In the genomic region with DNA sequence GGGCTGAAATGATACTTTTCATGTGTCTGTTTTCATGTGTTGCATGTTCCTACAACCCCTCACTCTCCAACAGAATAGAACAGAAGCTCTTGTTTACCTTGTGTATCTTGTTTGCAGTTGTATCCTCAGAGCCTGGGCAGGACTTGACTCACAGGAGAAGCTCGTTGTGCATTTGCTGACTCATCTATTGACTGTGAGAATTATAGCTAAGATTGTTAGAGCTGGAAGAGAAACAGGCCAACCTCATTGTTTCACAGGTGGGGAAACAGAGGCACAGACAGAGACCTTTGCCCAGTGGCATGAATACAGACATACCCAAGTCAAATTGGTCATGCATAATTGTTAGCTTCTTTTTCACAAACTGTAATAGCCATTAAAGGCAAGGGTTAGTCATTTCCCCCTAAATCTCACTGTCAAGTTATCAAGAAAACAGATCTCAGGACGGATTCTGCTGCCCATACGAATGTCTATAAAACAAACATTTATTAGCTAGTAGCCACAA, we compare ENCODE assay signal across 11 cellular contexts. TPM values are rescaled to one million over a fixed set of nuclear protein-coding genes. Genes with fewer than 3 reads are reported as not detected.
A peak's percentile ranks its signal among the peaks of the same experiment; 100 is the strongest.
DNase-seq lines count a peak whose midpoint lies in the region; ATAC-seq and TF ChIP-seq lines count a peak whose summit lies in the region.
"Had no signal": no experiment of that assay in that cellular context is flagged by ENCODE, and none has a peak within 500 bp of the region (broad histone marks: within the 10 kb centered on the region; RNA-seq: fewer than 3 reads in every experiment).

No MANE protein-coding gene starts in this region.

- no peak for TF ChIP-seq POLR2A in NB4 (IDR thresholded peaks at IDR 0.05; ENCODE audit: extremely low read depth, insufficient read length)

- ATAC-seq in HG03196 (IDR thresholded peaks at IDR 0.05; ENCODE audit: unreplicated experiment) (no peak), Right ventricle myocardium superior (ENCODE audit: poor library complexity) (no peak)
- ATAC-seq: left lobe of liver had no signal

- CTCF ChIA-PET in BJ (lab: Yijun Ruan, JAX): interaction anchor here (0.7 to 1.1 kb wide), 4 partner anchors 10 to 45 kb away, joined by 3 to 6 read pairs (median 4); no protein-coding TSS in a partner anchor

- no peaks in the 10 kb centered on the region for H3K9me3 Mint-ChIP-seq in dendritic cell treated with granulocyte-macrophage colony-stimulating factor and Interleukin-4, amounts not matched to agents 40 ng/mL and 50 ng/mL, for 4 days
- H3K9me3 Mint-ChIP-seq in T-helper 2 cell treated with Interferon-gamma antibody and Interleukin-4, amounts not matched to agents 5 μg/mL and 100 μg/mL, for 36 hours: no peaks in the 10 kb centered on the region

- POLR2A ChIA-PET in BJ (lab: Charles Lee): interaction anchor here (0.6 kb wide), 1 partner anchor 8 kb away, joined by 3 read pairs; no protein-coding TSS in a partner anchor

- TF ChIP-seq CTCF in BJ (IDR thresholded peaks at IDR 0.05; ENCODE audit: insufficient read depth, low read depth, low read length): no peak
- no peak for TF ChIP-seq CTCF in NB4 (IDR thresholded peaks at IDR 0.05; ENCODE audit: low read depth, low read length)

- H3K27ac Mint-ChIP-seq in dendritic cell treated with granulocyte-macrophage colony-stimulating factor and Interleukin-4, amounts not matched to agents 40 ng/mL and 50 ng/mL, for 4 days: peak overlapping the region; percentile 5
- H3K27ac Mint-ChIP-seq in T-helper 2 cell treated with Interferon-gamma antibody and Interleukin-4, amounts not matched to agents 5 μg/mL and 100 μg/mL, for 36 hours: no peak overlapping the region

- peaks cover 69% of the 10 kb centered on the region for H3K4me1 Mint-ChIP-seq in dendritic cell treated with granulocyte-macrophage colony-stimulating factor and Interleukin-4, amounts not matched to agents 40 ng/mL and 50 ng/mL, for 4 days (ENCODE audit: low read depth)
- peaks cover 6% of the 10 kb centered on the region for H3K4me1 Mint-ChIP-seq in T-helper 2 cell treated with Interferon-gamma antibody and Interleukin-4, amounts not matched to agents 5 μg/mL and 100 μg/mL, for 36 hours (ENCODE audit: low read depth)

- peak overlapping the region; percentile 25 for H3K27ac ChIP-seq in muscle layer of duodenum (ENCODE audit: low read length)

- H3K36me3 Mint-ChIP-seq in dendritic cell treated with granulocyte-macrophage colony-stimulating factor and Interleukin-4, amounts not matched to agents 40 ng/mL and 50 ng/mL, for 4 days (ENCODE audit: low read depth): peaks cover 5% of the 10 kb centered on the region
- no peaks in the 10 kb centered on the region for H3K36me3 Mint-ChIP-seq in T-helper 2 cell treated with Interferon-gamma antibody and Interleukin-4, amounts not matched to agents 5 μg/mL and 100 μg/mL, for 36 hours (ENCODE audit: low read depth)

- peaks cover under 1% of the 10 kb centered on the region; the same call in 1 of the 2 replicates for H3K27me3 ChIP-seq in BJ (ENCODE audit: control insufficient read depth, insufficient read depth, low read length)
- H3K27me3 ChIP-seq in muscle layer of duodenum (ENCODE audit: low read depth, low read length): no peaks in the 10 kb centered on the region

- H3K27me3 Mint-ChIP-seq in dendritic cell treated with granulocyte-macrophage colony-stimulating factor and Interleukin-4, amounts not matched to agents 40 ng/mL and 50 ng/mL, for 4 days: peaks cover 13% of the 10 kb centered on the region
- H3K27me3 Mint-ChIP-seq in T-helper 2 cell treated with Interferon-gamma antibody and Interleukin-4, amounts not matched to agents 5 μg/mL and 100 μg/mL, for 36 hours (ENCODE audit: low read depth): peaks cover 15% of the 10 kb centered on the region

- H3K4me3 Mint-ChIP-seq in dendritic cell treated with granulocyte-macrophage colony-stimulating factor and Interleukin-4, amounts not matched to agents 40 ng/mL and 50 ng/mL, for 4 days: no peak overlapping the region
- H3K4me3 Mint-ChIP-seq in T-helper 2 cell treated with Interferon-gamma antibody and Interleukin-4, amounts not matched to agents 5 μg/mL and 100 μg/mL, for 36 hours: no peak overlapping the region

- H3K4me1 ChIP-seq in muscle layer of duodenum (ENCODE audit: control insufficient read depth in 1 of 2, insufficient read depth in 2 of 2, low read length in 2 of 2): peaks cover 0 to 27% of the 10 kb centered on the region in 2 donors

- DNase-seq in BJ (ENCODE audit: low read depth): peak; percentile 50
- DNase-seq in NB4 (ENCODE audit: low read depth): peak; percentile 32
- no peak for DNase-seq in G401 (ENCODE audit: low spot score)
- no peak for DNase-seq in T-helper 2 cell treated with Interferon-gamma antibody and Interleukin-4, amounts not matched to agents 5 μg/mL and 100 μg/mL, for 36 hours (ENCODE audit: low spot score)
- no peak for DNase-seq in Right ventricle myocardium superior
- DNase-seq: cerebellar nuclear complex, KG1 had no signal

- intact Hi-C loops in dendritic cell treated with granulocyte-macrophage colony-stimulating factor and Interleukin-4, amounts not matched to agents 40 ng/mL and 50 ng/mL, for 4 days (cut with micrococcal nuclease): no loop called here
- intact Hi-C loops in Right ventricle myocardium superior (cut with DNase I): no loop called here

- H3K4me3 ChIP-seq in BJ (ENCODE audit: low read depth, low read length): no peak overlapping the region
- no peak overlapping the region for H3K4me3 ChIP-seq in NB4 (ENCODE audit: low read depth, low read length)
- H3K4me3 ChIP-seq in muscle layer of duodenum (ENCODE audit: low read depth in 1 of 2, low read length in 2 of 2): no peak overlapping the region

- no peaks in the 10 kb centered on the region for H3K9me3 ChIP-seq in muscle layer of duodenum (ENCODE audit: control insufficient read depth in 1 of 2, low read length in 2 of 2)

- in situ Hi-C loops in G401 (cut with HindIII; ENCODE audit: low sequenced_read_pairs): no loop called here

- H3K36me3 ChIP-seq in BJ (ENCODE audit: control insufficient read depth, insufficient read depth, low read length) (no peaks in the 10 kb centered on the region), muscle layer of duodenum (ENCODE audit: control insufficient read depth in 1 of 2, insufficient read depth in 2 of 2, low read length in 2 of 2) (no peaks in the 10 kb centered on the region)

RNA-seq across cellular contexts. Expression of a gene that starts 4.6 kb away (rescaled TPM):
- polyA plus RNA-seq in BJ (2011; rRNA removed): 0.94 and 1.2 TPM in 2 replicates
- polyA minus RNA-seq in BJ (2011; rRNA and poly(A)+ RNA removed): 1.6 and 2.1 TPM in 2 replicates
- 10.2 and 14.6 TPM in 2 replicates for total RNA-seq in G401 (2014; rRNA removed; shearing (Covaris generic))
- total RNA-seq in Right ventricle myocardium superior: 9.5 TPM

RNA-seq across cellular contexts. Expression of a gene that starts 30.0 kb away (rescaled TPM):
- polyA plus RNA-seq in BJ (2011; rRNA removed): 0.09 TPM in 2 replicates
- polyA minus RNA-seq in BJ (2011; rRNA and poly(A)+ RNA removed): 0.09 TPM in 1 of 2 replicates, not detected in the other
- total RNA-seq in G401 (2014; rRNA removed; shearing (Covaris generic)): not detected in 2 replicates
- 0.24 TPM for total RNA-seq in Right ventricle myocardium superior
- total RNA-seq: left lobe of liver had no signal

Comparison
In these comparisons a context has a peak if more than half of its experiments do, and no peak if none do; other contexts are left out.
1. DNase-seq: peak in BJ (single experiment) and NB4 (single experiment); none in G401 (single experiment), T-helper 2 cell treated with Interferon-gamma antibody and Interleukin-4, amounts not matched to agents 5 μg/mL and 100 μg/mL, for 36 hours (single experiment) and Right ventricle myocardium superior (single experiment).